Comparison of ENCODE assay signal across 8 cellular contexts in the genomic region with DNA sequence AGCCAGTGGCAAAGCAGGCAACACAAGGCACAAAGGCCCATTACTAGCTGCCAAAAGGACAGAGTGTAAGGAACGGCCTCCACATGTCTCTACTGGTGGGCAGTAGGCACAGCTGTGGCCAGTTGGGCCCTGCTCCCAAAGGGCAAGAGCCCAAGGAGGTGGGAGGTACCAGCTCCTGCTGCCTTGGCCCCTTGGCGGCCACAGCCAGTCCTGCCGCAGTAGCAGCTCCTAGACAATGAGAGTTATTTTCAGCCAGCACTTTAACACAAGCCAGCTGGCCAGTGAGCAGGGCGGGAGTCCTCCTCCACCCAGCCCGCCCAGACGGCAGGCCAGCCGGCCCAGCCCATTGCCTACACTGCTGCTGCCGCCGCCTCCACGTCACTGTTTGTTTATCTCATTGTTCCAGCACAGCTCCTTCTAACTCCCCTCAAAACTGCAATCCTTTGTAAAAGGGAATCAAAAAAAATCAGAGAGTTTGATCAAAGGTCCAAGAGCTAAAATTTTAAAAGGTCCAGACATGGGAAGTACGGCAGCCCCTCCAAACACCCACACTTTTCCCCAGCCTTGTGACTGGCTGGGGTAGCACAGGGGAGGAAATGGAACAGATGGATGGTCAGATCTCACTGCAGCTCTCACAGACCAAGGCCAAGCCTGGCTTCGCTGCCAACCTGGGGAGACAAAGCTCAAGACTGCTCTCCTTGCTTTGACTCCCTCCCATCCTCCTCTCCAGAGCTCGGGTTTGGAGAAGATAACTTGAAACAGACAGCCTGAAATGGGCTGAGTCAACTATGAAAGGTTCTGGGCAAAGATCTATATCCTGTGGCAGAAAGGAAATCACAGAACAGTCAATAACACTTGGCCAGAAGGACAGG. TPM values are rescaled to one million over a fixed set of nuclear protein-coding genes. Genes with fewer than 3 reads are reported as not detected.
DNase-seq lines count a peak whose midpoint lies in the region; ATAC-seq and TF ChIP-seq lines count a peak whose summit lies in the region.

No MANE protein-coding gene starts in this region.

- peak overlapping the region; percentile 91 for H3K27ac Mint-ChIP-seq in activated CD4-positive, alpha-beta T cell treated with anti-CD3 and anti-CD28 coated beads, Interleukin-2, amount 10 ng/mL, durations not matched to agents 24 days and 14 days

- H3K4me1 ChIP-seq in gastrocnemius medialis = peaks cover 61 to 68% of the 10 kb centered on the region in 2 donors

- H3K4me1 Mint-ChIP-seq in activated CD4-positive, alpha-beta T cell treated with anti-CD3 and anti-CD28 coated beads, Interleukin-2, amount 10 ng/mL, durations not matched to agents 24 days and 14 days = peaks cover 69% of the 10 kb centered on the region

- H3K36me3 Mint-ChIP-seq in activated CD4-positive, alpha-beta T cell treated with anti-CD3 and anti-CD28 coated beads, Interleukin-2, amount 10 ng/mL, durations not matched to agents 24 days and 14 days (ENCODE audit: low read depth) = peaks cover 9% of the 10 kb centered on the region

- in situ Hi-C loops in gastrocnemius medialis (cut with MboI; ENCODE audit: low sequenced_read_pairs in 4 of 4) (no loop called here), KBM-7 (cut with MboI; ENCODE audit: low pct_unique_long_range_greater_than_20kb, low sequenced_read_pairs) (no loop called here)

- H3K27me3 ChIP-seq in gastrocnemius medialis = no peaks in the 10 kb centered on the region

- H3K36me3 ChIP-seq in gastrocnemius medialis = no peaks in the 10 kb centered on the region

- ATAC-seq in gastrocnemius medialis = peak; percentile 90

- TF ChIP-seq CTCF in gastrocnemius medialis (IDR thresholded peaks at IDR 0.05 in 4 of 5, conservative IDR thresholded peaks at IDR 0.05 in 1 of 5) = peak; percentile 37 to 71 (median 60)

- no peaks in the 10 kb centered on the region for H3K9me3 ChIP-seq in gastrocnemius medialis

- H3K9me3 Mint-ChIP-seq in activated CD4-positive, alpha-beta T cell treated with anti-CD3 and anti-CD28 coated beads, Interleukin-2, amount 10 ng/mL, durations not matched to agents 24 days and 14 days = no peaks in the 10 kb centered on the region

- H3K27ac ChIP-seq in gastrocnemius medialis = peak overlapping the region; percentile 81 to 90 (median 84)

- peak overlapping the region; percentile 27 for H3K4me3 Mint-ChIP-seq in activated CD4-positive, alpha-beta T cell treated with anti-CD3 and anti-CD28 coated beads, Interleukin-2, amount 10 ng/mL, durations not matched to agents 24 days and 14 days

- H3K4me3 ChIP-seq in gastrocnemius medialis = peak overlapping the region in 1 of 4 donors; percentile 12

- DNase-seq in activated CD4-positive, alpha-beta T cell treated with anti-CD3 and anti-CD28 coated beads, Interleukin-2, amount 10 ng/mL, durations not matched to agents 24 days and 14 days = peak; percentile 62
- no peak for DNase-seq in activated CD4-positive, alpha-beta T cell treated with anti-CD3 and anti-CD28 coated beads for 1 hour
- DNase-seq in OCI-M2 (lab: John Stamatoyannopoulos, UW; ENCODE audit: unreplicated experiment) = peak; percentile 28
- DNase-seq in cerebellum (ENCODE audit: low spot score) = peak; percentile 94
- DNase-seq in iris pigment epithelial cell (ENCODE audit: low read depth) = peak; percentile 96
- DNase-seq in gastrocnemius medialis = peak; percentile 78 to 90
- DNase-seq in RKO (ENCODE audit: low spot score) = no peak
- DNase-seq in KBM-7 = no peak

- H3K27me3 Mint-ChIP-seq in activated CD4-positive, alpha-beta T cell treated with anti-CD3 and anti-CD28 coated beads, Interleukin-2, amount 10 ng/mL, durations not matched to agents 24 days and 14 days = no peaks in the 10 kb centered on the region

- intact Hi-C loops in activated CD4-positive, alpha-beta T cell treated with anti-CD3 and anti-CD28 coated beads, Interleukin-2, amount 10 ng/mL, durations not matched to agents 24 days and 14 days (cut with micrococcal nuclease) = loop anchor here (2.0 kb wide), 1 partner anchor 15 kb away; no protein-coding TSS in a partner anchor
- intact Hi-C loops in gastrocnemius medialis (cut with DNase I; ENCODE audit: low total_unique reads) = loop anchor here (1.0 to 2.0 kb wide), 2 partner anchors 34 to 49 kb away; a partner anchor contains a TSS

- TF ChIP-seq POLR2A in gastrocnemius medialis (IDR thresholded peaks at IDR 0.05) = peak; percentile 54 to 71

RNA-seq across cellular contexts. Expression of a gene that starts 33.5 kb away (rescaled TPM):
- 39.1 and 39.8 TPM in 2 replicates for total RNA-seq in activated CD4-positive, alpha-beta T cell treated with anti-CD3 and anti-CD28 coated beads, Interleukin-2, amount 10 ng/mL, durations not matched to agents 24 days and 14 days
- 22.7 TPM for total RNA-seq in cerebellum
- 1 to 10 TPM; 2.0 to 5.5 (median 4.9) TPM for total RNA-seq in gastrocnemius medialis

RNA-seq across cellular contexts. Expression of a gene that starts 50.3 kb away (rescaled TPM):
- total RNA-seq in activated CD4-positive, alpha-beta T cell treated with anti-CD3 and anti-CD28 coated beads, Interleukin-2, amount 10 ng/mL, durations not matched to agents 24 days and 14 days = 12.3 and 12.7 TPM in 2 replicates
- total RNA-seq in cerebellum (22.8 TPM), gastrocnemius medialis (10 to 100 TPM; 17.6 to 21.3 (median 20.2) TPM)

Comparison
In these comparisons a context has a peak if more than half of its experiments do, and no peak if none do; other contexts are left out.
1. DNase-seq: peak in activated CD4-positive, alpha-beta T cell treated with anti-CD3 and anti-CD28 coated beads, Interleukin-2, amount 10 ng/mL, durations not matched to agents 24 days and 14 days (single experiment), OCI-M2 (single experiment), cerebellum (single experiment), iris pigment epithelial cell (single experiment) and gastrocnemius medialis (2 of 2); none in activated CD4-positive, alpha-beta T cell treated with anti-CD3 and anti-CD28 coated beads for 1 hour (single experiment), RKO (single experiment) and KBM-7 (single experiment).